ENCODE assay signal across 22 cellular contexts in the genomic region with DNA sequence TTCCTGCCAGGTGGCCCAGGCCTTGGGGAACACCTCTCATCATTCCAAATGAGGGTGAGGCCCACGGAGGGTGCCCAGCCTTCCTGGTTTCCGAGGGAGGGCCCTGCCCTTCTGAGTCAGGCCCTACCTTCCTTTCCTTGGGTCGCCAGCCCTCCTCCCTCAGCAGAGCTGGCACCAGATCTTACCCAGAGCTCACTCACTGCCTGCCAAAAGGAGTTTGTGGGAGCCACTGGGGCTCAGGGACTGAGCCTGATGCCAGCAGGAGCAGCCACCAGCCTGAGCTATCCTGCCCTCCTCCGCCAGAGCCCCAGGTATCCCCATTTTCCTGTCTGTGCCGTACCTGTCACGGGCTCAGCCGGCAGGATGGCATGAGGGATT.
DNase-seq lines count a peak whose midpoint lies in the region; ATAC-seq, FAIRE-seq and TF ChIP-seq lines count a peak whose summit lies in the region.
"Had no signal": no experiment of that assay in that cellular context is flagged by ENCODE, and none has a peak within 500 bp of the region (broad histone marks: within the 10 kb centered on the region; RNA-seq: fewer than 3 reads in every experiment).

No MANE protein-coding gene starts in this region.

- no peak for TF ChIP-seq EP300 in sigmoid colon (IDR thresholded peaks at IDR 0.05)

- TF ChIP-seq CTCF in MCF 10A (IDR thresholded peaks at IDR 0.05; ENCODE audit: unreplicated experiment) (no peak), kidney (IDR thresholded peaks at IDR 0.05; ENCODE audit: borderline replicate concordance, extremely low read depth, insufficient read depth) (no peak), sigmoid colon (IDR thresholded peaks at IDR 0.05) (no peak), psoas muscle (IDR thresholded peaks at IDR 0.05) (no peak), brain microvascular endothelial cell (IDR thresholded peaks at IDR 0.05; ENCODE audit: low read depth, low read length, missing control alignments) (no peak), right atrium auricular region (IDR thresholded peaks at IDR 0.05) (no peak)

- no peak overlapping the region for H3K9ac ChIP-seq in kidney (ENCODE audit: low read length in 2 of 2)

- ATAC-seq in psoas muscle, result no peak
- ATAC-seq: CD8-positive, alpha-beta T cell; gastrocnemius medialis; naive thymus-derived CD8-positive, alpha-beta T cell had no signal

- no peaks in the 10 kb centered on the region for H3K27me3 ChIP-seq in sigmoid colon
- peaks cover 0 to 2% (median 0%) of the 10 kb centered on the region in 3 donors for H3K27me3 ChIP-seq in psoas muscle (ENCODE audit: insufficient read depth in 3 of 3, low read length in 2 of 3)
- H3K27me3 ChIP-seq in brain microvascular endothelial cell (replicated peaks), result no peaks in the 10 kb centered on the region
- no peaks in the 10 kb centered on the region for H3K27me3 ChIP-seq in right atrium auricular region
- H3K27me3 ChIP-seq: gastrocnemius medialis, SJSA1 had no signal

- H3K4me3 Mint-ChIP-seq in MCF 10A (ENCODE audit: unreplicated experiment), result peak overlapping the region; percentile 9
- H3K4me3 Mint-ChIP-seq: CD8-positive, alpha-beta T cell; central memory CD8-positive, alpha-beta T cell; naive thymus-derived CD8-positive, alpha-beta T cell had no signal

- FAIRE-seq in H54 (lab: Jason Lieb, UNC) (no peak), kidney (lab: Jason Lieb, UNC) (no peak)

- no peaks in the 10 kb centered on the region for H3K9me3 ChIP-seq in kidney (ENCODE audit: control insufficient read depth in 1 of 2, low read length in 2 of 2)
- H3K9me3 ChIP-seq in sigmoid colon, result no peaks in the 10 kb centered on the region
- no peaks in the 10 kb centered on the region for H3K9me3 ChIP-seq in psoas muscle
- no peaks in the 10 kb centered on the region for H3K9me3 ChIP-seq in right atrium auricular region
- H3K9me3 ChIP-seq: gastrocnemius medialis, SJSA1 had no signal

- no peaks in the 10 kb centered on the region for H3K36me3 Mint-ChIP-seq in MCF 10A (ENCODE audit: insufficient read depth, unreplicated experiment)
- H3K36me3 Mint-ChIP-seq: CD8-positive, alpha-beta T cell; naive thymus-derived CD8-positive, alpha-beta T cell had no signal

- H3K4me3 ChIP-seq in kidney (ENCODE audit: low read length in 2 of 2) (no peak overlapping the region), sigmoid colon (no peak overlapping the region), psoas muscle (no peak overlapping the region), brain microvascular endothelial cell (ENCODE audit: low read depth, low read length) (no peak overlapping the region), right atrium auricular region (no peak overlapping the region)
- H3K4me3 ChIP-seq: gastrocnemius medialis, SJSA1 had no signal

- DNase-seq in H54 (ENCODE audit: insufficient read length, low spot score), result peak; percentile 23
- DNase-seq in MCF 10A (ENCODE audit: unreplicated experiment), result peak; percentile 77
- DNase-seq in kidney, result peak; percentile 82
- peak; percentile 82 for DNase-seq in sigmoid colon
- no peak for DNase-seq in psoas muscle
- DNase-seq in brain microvascular endothelial cell, result no peak
- no peak for DNase-seq in right atrium auricular region (ENCODE audit: low spot score)
- no peak for DNase-seq in DMS53 (lab: John Stamatoyannopoulos, UW)
- DNase-seq: activated effector memory CD4-positive, alpha-beta T cell treated with Interleukin-2 at 50 U/mL for 16 hours; amniotic stem cell; CD8-positive, alpha-beta T cell; EL; gastrocnemius medialis; MV-4-11; naive thymus-derived CD8-positive, alpha-beta T cell; NCI-H2029; NCI-H510A; stimulated activated CD4-positive, alpha-beta T cell treated with anti-CD3 and anti-CD28 coated beads, Interleukin-15, amount 100 ng/mL, for 24 hours; stimulated activated naive CD4-positive, alpha-beta T cell; T1000 had no signal

- H3K36me3 ChIP-seq in kidney (ENCODE audit: control insufficient read depth in 1 of 2, insufficient read depth in 2 of 2, low read length in 2 of 2) (peaks cover 0 to 2% of the 10 kb centered on the region in 2 donors), sigmoid colon (peaks cover 64 to 98% (median 72%) of the 10 kb centered on the region in 4 donors), psoas muscle (ENCODE audit: insufficient read depth in 1 of 2, low read depth in 1 of 2) (peaks cover 0 to 10% of the 10 kb centered on the region in 2 donors), brain microvascular endothelial cell (replicated peaks) (peaks cover 16% of the 10 kb centered on the region), right atrium auricular region (no peaks in the 10 kb centered on the region)
- H3K36me3 ChIP-seq: gastrocnemius medialis, SJSA1 had no signal

- H3K4me1 ChIP-seq in kidney (ENCODE audit: control insufficient read depth in 1 of 2, insufficient read depth in 1 of 2, low read depth in 1 of 2, low read length in 2 of 2) (peaks cover 4 to 6% of the 10 kb centered on the region in 2 donors), sigmoid colon (peaks cover 0 to 85% (median 56%) of the 10 kb centered on the region in 4 donors), psoas muscle (no peaks in the 10 kb centered on the region), right atrium auricular region (no peaks in the 10 kb centered on the region)
- H3K4me1 ChIP-seq: gastrocnemius medialis had no signal

- 64 to 82% methylated on average over 7 of the region's 7 CpGs for WGBS in sigmoid colon, 2 donors
- 82 to 87% (median 84%) methylated on average over 7 of the region's 7 CpGs for WGBS in psoas muscle, 3 donors

- H3K27ac Mint-ChIP-seq in MCF 10A (ENCODE audit: low read depth, unreplicated experiment), result peak overlapping the region; percentile 85
- H3K27ac Mint-ChIP-seq: CD8-positive, alpha-beta T cell; naive thymus-derived CD8-positive, alpha-beta T cell had no signal

- in situ Hi-C loops in brain microvascular endothelial cell (cut with HindIII; ENCODE audit: low pct_ligation_motif_present, low sequenced_read_pairs), result no loop called here

- BruUV-seq in MCF 10A (replicated peaks; lab: Mats Ljungman, UMichigan), result no TSS peak

- H3K27me3 Mint-ChIP-seq in MCF 10A (ENCODE audit: insufficient read depth, unreplicated experiment), result no peaks in the 10 kb centered on the region

- POLR2A ChIA-PET in MCF 10A (lab: Yijun Ruan, JAX), result interaction anchor here (1.4 kb wide), 1 partner anchor 11 kb away, joined by 5 read pairs; no protein-coding TSS in a partner anchor

- no peaks in the 10 kb centered on the region for H3K9me3 Mint-ChIP-seq in MCF 10A (ENCODE audit: unreplicated experiment)
- H3K9me3 Mint-ChIP-seq: CD8-positive, alpha-beta T cell; central memory CD8-positive, alpha-beta T cell; naive thymus-derived CD8-positive, alpha-beta T cell had no signal

- H3K27ac ChIP-seq in kidney (ENCODE audit: low read depth in 2 of 2, low read length in 2 of 2) (no peak overlapping the region), sigmoid colon (peak overlapping the region; percentile 86 to 99 (median 94)), psoas muscle (no peak overlapping the region), brain microvascular endothelial cell (no peak overlapping the region), right atrium auricular region (no peak overlapping the region)
- H3K27ac ChIP-seq: gastrocnemius medialis, SJSA1 had no signal

- CTCF ChIA-PET in MCF 10A (lab: Yijun Ruan, JAX), result interaction anchor here (0.6 to 1.2 kb wide), 5 partner anchors 13 to 1713 kb away, joined by 3 to 4 read pairs (median 3); no protein-coding TSS in a partner anchor

- intact Hi-C loops in MCF 10A (cut with micrococcal nuclease) (loop anchor here (5.0 kb wide), 1 partner anchor 64 kb away; a partner anchor contains a TSS), kidney (cut with DNase I) (no loop called here), sigmoid colon (cut with DNase I) (no loop called here), psoas muscle (cut with DNase I) (no loop called here)

- H3K4me1 Mint-ChIP-seq in MCF 10A (ENCODE audit: insufficient read depth, unreplicated experiment), result peaks cover 46% of the 10 kb centered on the region
- H3K4me1 Mint-ChIP-seq: central memory CD8-positive, alpha-beta T cell; naive thymus-derived CD8-positive, alpha-beta T cell had no signal

- TF ChIP-seq POLR2A in H54 (IDR thresholded peaks at IDR 0.05; ENCODE audit: low read depth, low read length) (no peak), sigmoid colon (IDR thresholded peaks at IDR 0.05) (no peak)

Comparison
In these comparisons a context has a peak if more than half of its experiments do, and no peak if none do; other contexts are left out.
1. DNase-seq: peak in H54 (single experiment), MCF 10A (single experiment), kidney (single experiment) and sigmoid colon (single experiment); none in psoas muscle (0 of 2), brain microvascular endothelial cell (single experiment), right atrium auricular region (single experiment) and DMS53 (single experiment).
2. H3K27ac ChIP-seq: peak in sigmoid colon (4 of 4); none in kidney (0 of 2), psoas muscle (single experiment), brain microvascular endothelial cell (single experiment) and right atrium auricular region (0 of 2).